ENCODE assay signal across 8 cellular contexts in genomic region chr15:53490341-53490740, GRCh38.
"Had no signal": no experiment of that assay in that cellular context is flagged by ENCODE, and none has a peak within 500 bp of the region (broad histone marks: within the 10 kb centered on the region; RNA-seq: fewer than 3 reads in every experiment).

No MANE protein-coding gene starts in this region.

- H3K27ac ChIP-seq: KMS-11 had no signal

- H3K4me2 ChIP-seq: GM23338, KMS-11 had no signal

- H3K9ac ChIP-seq: KMS-11 had no signal

- FAIRE-seq: H1, H54, HTR-8/SVneo had no signal

- DNase-seq: H9, HCEC 1CT, KBM-7 had no signal

- ATAC-seq: GM23338 had no signal

- H2AFZ ChIP-seq: GM23338 had no signal

- H3K4me3 ChIP-seq: GM23338 had no signal
